ENCODE assay signal across 20 cellular contexts in the genomic region with DNA sequence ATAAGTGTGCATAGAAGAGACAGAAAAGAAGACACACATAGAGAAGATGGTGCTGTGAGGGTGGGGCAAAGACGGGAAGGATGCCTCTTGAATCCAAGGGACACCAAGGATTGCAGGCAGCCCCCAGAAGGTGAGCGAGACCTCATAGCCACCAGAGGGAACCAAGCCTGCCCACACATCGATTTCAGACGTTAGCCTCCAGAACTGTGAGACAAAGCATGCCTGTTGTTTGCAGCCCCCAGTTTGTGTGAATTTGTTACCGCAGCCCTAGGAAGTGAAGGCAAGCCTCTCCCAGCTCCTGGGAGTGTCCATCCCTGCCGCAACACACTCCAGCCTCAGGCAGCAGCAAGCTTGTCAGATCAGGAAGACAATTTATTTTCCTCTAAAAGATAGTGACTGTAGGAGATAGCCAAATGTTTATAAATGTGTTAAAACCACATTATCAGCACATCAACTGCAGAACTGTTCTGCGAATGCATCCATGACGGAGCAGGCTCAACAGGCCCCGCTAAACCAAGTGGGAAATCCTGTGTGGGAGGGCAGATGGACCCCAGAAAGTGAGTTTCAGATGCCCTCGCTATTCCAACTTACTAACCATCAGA.
A peak's percentile ranks its signal among the peaks of the same experiment; 100 is the strongest.
DNase-seq lines count a peak whose midpoint lies in the region; ATAC-seq and TF ChIP-seq lines count a peak whose summit lies in the region.
"Had no signal": no experiment of that assay in that cellular context is flagged by ENCODE, and none has a peak within 500 bp of the region (broad histone marks: within the 10 kb centered on the region; RNA-seq: fewer than 3 reads in every experiment).

No MANE protein-coding gene starts in this region.

- H3K36me3 ChIP-seq in GM23338 (ENCODE audit: insufficient read depth) = no peaks in the 10 kb centered on the region
- H3K36me3 ChIP-seq in WERI-Rb-1 = no peaks in the 10 kb centered on the region
- H3K36me3 ChIP-seq in hepatocyte (replicated peaks; ENCODE audit: insufficient read depth, low read depth) = no peaks in the 10 kb centered on the region
- no peaks in the 10 kb centered on the region for H3K36me3 ChIP-seq in MM.1S (replicated peaks; ENCODE audit: insufficient read depth, low read length)
- H3K36me3 ChIP-seq: Peyer's patch had no signal

- 51% methylated on average over 10 of the region's 10 CpGs for WGBS in hepatocyte (ENCODE audit: low lambda C conversion rate, missing lambda C conversion rate)

- no peaks in the 10 kb centered on the region for H3K4me1 Mint-ChIP-seq in GM23338
- peaks cover 23 to 25% of the 10 kb centered on the region in 2 donors for H3K4me1 Mint-ChIP-seq in natural killer cell treated with Interleukin-12 subunit alpha and Interleukin-12 subunit beta and Interleukin-15 and Interleukin-18, amount 100 ng/mL, for 72 hours (ENCODE audit: low read depth in 2 of 2)
- no peaks in the 10 kb centered on the region for H3K4me1 Mint-ChIP-seq in stimulated activated memory B cell treated with anti-CD40 and anti-IgM and Interleukin-4, amounts not matched to agents 10 μg/mL and 1 μg/mL and 100 μg/mL, for 72 hours
- no peaks in the 10 kb centered on the region for H3K4me1 Mint-ChIP-seq in T-helper 2 cell treated with Interferon-gamma antibody and Interleukin-4, amounts not matched to agents 5 μg/mL and 100 μg/mL, for 36 hours (ENCODE audit: low read depth)
- H3K4me1 Mint-ChIP-seq: B cell had no signal

- no peak overlapping the region for H3K9ac ChIP-seq in MM.1S (ENCODE audit: low read length)

- TF ChIP-seq CTCF in GM23338 (conservative IDR thresholded peaks at IDR 0.05; ENCODE audit: low read depth in 2 of 2) = peak; percentile 18 to 37; a peak in 2 of 4 replicates
- TF ChIP-seq CTCF in WERI-Rb-1 (IDR thresholded peaks at IDR 0.05; ENCODE audit: low read depth, low read length) = 0 out of 2 replicates have a peak, but pooled peaks have one; percentile 20
- TF ChIP-seq CTCF in hepatocyte (IDR thresholded peaks at IDR 0.05; ENCODE audit: poor library complexity) = no peak
- no peak for TF ChIP-seq CTCF in MM.1S (IDR thresholded peaks at IDR 0.05; ENCODE audit: low read length)

- no peaks in the 10 kb centered on the region for H3K79me2 ChIP-seq in GM23338 (replicated peaks; ENCODE audit: insufficient read depth)
- no peaks in the 10 kb centered on the region for H3K79me2 ChIP-seq in hepatocyte
- no peaks in the 10 kb centered on the region for H3K79me2 ChIP-seq in MM.1S (ENCODE audit: low read length)

- H3K27me3 Mint-ChIP-seq in GM23338 (ENCODE audit: insufficient read depth, low read depth, poor library complexity) = no peaks in the 10 kb centered on the region
- peaks cover 6 to 7% of the 10 kb centered on the region in 2 donors for H3K27me3 Mint-ChIP-seq in natural killer cell treated with Interleukin-12 subunit alpha and Interleukin-12 subunit beta and Interleukin-15 and Interleukin-18, amount 100 ng/mL, for 72 hours
- peaks cover under 1% of the 10 kb centered on the region for H3K27me3 Mint-ChIP-seq in stimulated activated memory B cell treated with anti-CD40 and anti-IgM and Interleukin-4, amounts not matched to agents 10 μg/mL and 1 μg/mL and 100 μg/mL, for 72 hours
- peaks cover 17% of the 10 kb centered on the region for H3K27me3 Mint-ChIP-seq in T-helper 2 cell treated with Interferon-gamma antibody and Interleukin-4, amounts not matched to agents 5 μg/mL and 100 μg/mL, for 36 hours (ENCODE audit: low read depth)

- H3K4me3 ChIP-seq in GM23338 (no peak overlapping the region), WERI-Rb-1 (ENCODE audit: low read depth, low read length) (no peak overlapping the region), hepatocyte (no peak overlapping the region), MM.1S (ENCODE audit: low read length) (no peak overlapping the region)
- H3K4me3 ChIP-seq: A549, Peyer's patch had no signal

- 0 out of 3 replicates have a peak, but pooled peaks cover 2% of the 10 kb centered on the region for H3K9me3 Mint-ChIP-seq in GM23338
- no peaks in the 10 kb centered on the region for H3K9me3 Mint-ChIP-seq in natural killer cell treated with Interleukin-12 subunit alpha and Interleukin-12 subunit beta and Interleukin-15 and Interleukin-18, amount 100 ng/mL, for 72 hours
- H3K9me3 Mint-ChIP-seq in stimulated activated memory B cell treated with anti-CD40 and anti-IgM and Interleukin-4, amounts not matched to agents 10 μg/mL and 1 μg/mL and 100 μg/mL, for 72 hours = peaks cover 7% of the 10 kb centered on the region
- H3K9me3 Mint-ChIP-seq in T-helper 2 cell treated with Interferon-gamma antibody and Interleukin-4, amounts not matched to agents 5 μg/mL and 100 μg/mL, for 36 hours = no peaks in the 10 kb centered on the region

- peak; percentile 47; the same call in 2 of the 3 replicates for ATAC-seq in GM23338
- no peak for ATAC-seq in natural killer cell treated with Interleukin-12 subunit alpha and Interleukin-12 subunit beta and Interleukin-15 and Interleukin-18, amount 100 ng/mL, for 72 hours
- ATAC-seq in stimulated activated memory B cell treated with anti-CD40 and anti-IgM and Interleukin-4, amounts not matched to agents 10 μg/mL and 1 μg/mL and 100 μg/mL, for 72 hours = no peak
- ATAC-seq: A549, HepG2 had no signal

- no peaks in the 10 kb centered on the region for H3K9me2 ChIP-seq in GM23338 (ENCODE audit: insufficient read depth)
- H3K9me2 ChIP-seq in hepatocyte (replicated peaks; ENCODE audit: insufficient read depth) = no peaks in the 10 kb centered on the region
- no peaks in the 10 kb centered on the region for H3K9me2 ChIP-seq in MM.1S (replicated peaks; ENCODE audit: insufficient read depth, low read length)

- no peaks in the 10 kb centered on the region for H3K4me1 ChIP-seq in GM23338 (ENCODE audit: insufficient read depth)
- no peaks in the 10 kb centered on the region for H3K4me1 ChIP-seq in hepatocyte (ENCODE audit: insufficient read depth)
- no peaks in the 10 kb centered on the region for H3K4me1 ChIP-seq in MM.1S (ENCODE audit: low read length)
- H3K4me1 ChIP-seq: A549, Peyer's patch had no signal

- H4K20me1 ChIP-seq in GM23338 (replicated peaks; ENCODE audit: insufficient read depth) = no peaks in the 10 kb centered on the region
- no peaks in the 10 kb centered on the region for H4K20me1 ChIP-seq in hepatocyte (ENCODE audit: insufficient read depth, poor library complexity, severe bottlenecking)
- no peaks in the 10 kb centered on the region for H4K20me1 ChIP-seq in MM.1S (ENCODE audit: insufficient read depth, low read length)

- H3K27ac ChIP-seq in GM23338 (ENCODE audit: low read depth) (no peak overlapping the region), WERI-Rb-1 (no peak overlapping the region), hepatocyte (no peak overlapping the region), MM.1S (ENCODE audit: low read length) (no peak overlapping the region)
- H3K27ac ChIP-seq: A549, HL-60, Peyer's patch had no signal

- DNase-seq in GM23338 (ENCODE audit: low spot score) (peak; percentile 11), WERI-Rb-1 (no peak), hepatocyte (ENCODE audit: low spot score) (peak; percentile 1), MM.1S (no peak), NCI-H1436 (lab: John Stamatoyannopoulos, UW) (no peak)
- no peak for DNase-seq in natural killer cell treated with Interleukin-12 subunit alpha and Interleukin-12 subunit beta and Interleukin-15 and Interleukin-18, amount 100 ng/mL, for 72 hours (ENCODE audit: low spot score)
- DNase-seq in T-helper 2 cell treated with Interferon-gamma antibody and Interleukin-4, amounts not matched to agents 5 μg/mL and 100 μg/mL, for 36 hours (ENCODE audit: low spot score) = no peak
- DNase-seq: EL, HCEC 1CT, KBM-7, NCI-H1092, NCI-H1436 treated with DMSO at 0.1 percent for 48 hours, NCI-H2029, NCI-H524 treated with DMSO at 0.1 percent for 48 hours, Peyer's patch had no signal

- H2AFZ ChIP-seq in GM23338 = peak overlapping the region; percentile 85; the same call in 1 of the 2 replicates
- no peak overlapping the region for H2AFZ ChIP-seq in hepatocyte
- H2AFZ ChIP-seq in MM.1S (ENCODE audit: low read length) = no peak overlapping the region

- H3K36me3 Mint-ChIP-seq in GM23338 (ENCODE audit: low read depth) = no peaks in the 10 kb centered on the region
- H3K36me3 Mint-ChIP-seq in natural killer cell treated with Interleukin-12 subunit alpha and Interleukin-12 subunit beta and Interleukin-15 and Interleukin-18, amount 100 ng/mL, for 72 hours = no peaks in the 10 kb centered on the region
- H3K36me3 Mint-ChIP-seq in stimulated activated memory B cell treated with anti-CD40 and anti-IgM and Interleukin-4, amounts not matched to agents 10 μg/mL and 1 μg/mL and 100 μg/mL, for 72 hours = no peaks in the 10 kb centered on the region
- no peaks in the 10 kb centered on the region for H3K36me3 Mint-ChIP-seq in T-helper 2 cell treated with Interferon-gamma antibody and Interleukin-4, amounts not matched to agents 5 μg/mL and 100 μg/mL, for 36 hours (ENCODE audit: low read depth)

- no peak overlapping the region for H3K4me3 Mint-ChIP-seq in GM23338
- peak overlapping the region; percentile 23 for H3K4me3 Mint-ChIP-seq in natural killer cell treated with Interleukin-12 subunit alpha and Interleukin-12 subunit beta and Interleukin-15 and Interleukin-18, amount 100 ng/mL, for 72 hours
- no peak overlapping the region for H3K4me3 Mint-ChIP-seq in stimulated activated memory B cell treated with anti-CD40 and anti-IgM and Interleukin-4, amounts not matched to agents 10 μg/mL and 1 μg/mL and 100 μg/mL, for 72 hours
- H3K4me3 Mint-ChIP-seq in T-helper 2 cell treated with Interferon-gamma antibody and Interleukin-4, amounts not matched to agents 5 μg/mL and 100 μg/mL, for 36 hours = no peak overlapping the region
- H3K4me3 Mint-ChIP-seq: B cell had no signal

- no peaks in the 10 kb centered on the region for H3K27me3 ChIP-seq in GM23338 (ENCODE audit: insufficient read depth)
- no peaks in the 10 kb centered on the region for H3K27me3 ChIP-seq in WERI-Rb-1 (ENCODE audit: insufficient read depth, low read depth, severe bottlenecking)
- H3K27me3 ChIP-seq in hepatocyte = peaks cover 8% of the 10 kb centered on the region
- H3K27me3 ChIP-seq in MM.1S (replicated peaks; ENCODE audit: insufficient read depth, low read length) = peaks cover 86% of the 10 kb centered on the region
- H3K27me3 ChIP-seq: Peyer's patch had no signal

- H3K27ac Mint-ChIP-seq in GM23338 = no peak overlapping the region
- peak overlapping the region; percentile 6 to 40 for H3K27ac Mint-ChIP-seq in natural killer cell treated with Interleukin-12 subunit alpha and Interleukin-12 subunit beta and Interleukin-15 and Interleukin-18, amount 100 ng/mL, for 72 hours
- H3K27ac Mint-ChIP-seq in stimulated activated memory B cell treated with anti-CD40 and anti-IgM and Interleukin-4, amounts not matched to agents 10 μg/mL and 1 μg/mL and 100 μg/mL, for 72 hours = no peak overlapping the region
- H3K27ac Mint-ChIP-seq in T-helper 2 cell treated with Interferon-gamma antibody and Interleukin-4, amounts not matched to agents 5 μg/mL and 100 μg/mL, for 36 hours = no peak overlapping the region
- H3K27ac Mint-ChIP-seq: B cell had no signal

- H3K9me3 ChIP-seq in WERI-Rb-1 (ENCODE audit: severe bottlenecking) (no peaks in the 10 kb centered on the region), hepatocyte (ENCODE audit: low read depth) (no peaks in the 10 kb centered on the region), MM.1S (replicated peaks; ENCODE audit: insufficient read depth, low read length) (no peaks in the 10 kb centered on the region)
- H3K9me3 ChIP-seq: A549, Peyer's patch had no signal

- no peak overlapping the region for H3K4me2 ChIP-seq in GM23338
- no peak overlapping the region for H3K4me2 ChIP-seq in hepatocyte
- H3K4me2 ChIP-seq in MM.1S (ENCODE audit: low read depth, low read length) = no peak overlapping the region
- H3K4me2 ChIP-seq: A549 had no signal

- H3F3A ChIP-seq in GM23338 (replicated peaks; ENCODE audit: low read depth) = no peaks in the 10 kb centered on the region
- H3F3A ChIP-seq in MM.1S (ENCODE audit: insufficient read depth, low read length) = no peaks in the 10 kb centered on the region

Comparison
In these comparisons a context has a peak if more than half of its experiments do, and no peak if none do; other contexts are left out.
1. DNase-seq: peak in GM23338 (single experiment) and hepatocyte (single experiment); none in WERI-Rb-1 (single experiment), natural killer cell treated with Interleukin-12 subunit alpha and Interleukin-12 subunit beta and Interleukin-15 and Interleukin-18, amount 100 ng/mL, for 72 hours (single experiment), MM.1S (single experiment), NCI-H1436 (single experiment) and T-helper 2 cell treated with Interferon-gamma antibody and Interleukin-4, amounts not matched to agents 5 μg/mL and 100 μg/mL, for 36 hours (single experiment).
2. H3K27ac Mint-ChIP-seq: peak in natural killer cell treated with Interleukin-12 subunit alpha and Interleukin-12 subunit beta and Interleukin-15 and Interleukin-18, amount 100 ng/mL, for 72 hours (2 of 2); none in GM23338 (single experiment), stimulated activated memory B cell treated with anti-CD40 and anti-IgM and Interleukin-4, amounts not matched to agents 10 μg/mL and 1 μg/mL and 100 μg/mL, for 72 hours (single experiment) and T-helper 2 cell treated with Interferon-gamma antibody and Interleukin-4, amounts not matched to agents 5 μg/mL and 100 μg/mL, for 36 hours (single experiment).
3. CTCF ChIP-seq: peak in GM23338 (2 of 2) and WERI-Rb-1 (single experiment); none in hepatocyte (single experiment) and MM.1S (single experiment).